Comparison of ENCODE assay signal across 15 cellular contexts in the genomic region with DNA sequence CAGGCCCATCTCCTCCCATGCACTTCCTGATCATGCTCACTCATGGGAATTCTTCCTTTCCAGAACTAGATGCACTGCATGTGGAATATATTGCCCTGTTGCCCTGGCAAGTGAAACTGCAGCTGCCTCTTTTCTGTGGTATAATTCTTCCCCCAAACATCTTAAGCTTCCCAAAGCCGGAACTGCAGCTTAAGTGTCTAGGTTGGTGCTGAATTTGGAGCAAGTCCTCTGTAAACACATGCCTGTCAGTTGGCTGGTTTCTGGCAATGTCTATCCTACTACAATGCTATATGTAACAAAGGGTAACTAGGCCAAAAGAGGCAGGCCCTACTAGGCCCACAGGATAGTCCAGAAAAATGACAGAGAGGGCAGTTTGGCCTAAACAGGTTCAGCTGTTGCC.
"Had no signal": no experiment of that assay in that cellular context is flagged by ENCODE, and none has a peak within 500 bp of the region (broad histone marks: within the 10 kb centered on the region; RNA-seq: fewer than 3 reads in every experiment).

No MANE protein-coding gene starts in this region.

- ATAC-seq: left ventricle myocardium superior; stimulated activated effector memory CD8-positive, alpha-beta T cell treated with anti-CD3 and anti-CD28 coated beads, Interleukin-12 subunit alpha, Interleukin-12 subunit beta, amount 100 ng/mL, for 72 hours; T-cell had no signal

- H3K4me3 Mint-ChIP-seq: activated B cell treated with CpG ODN at 0.5 μM for 24 hours; activated CD4-positive, alpha-beta T cell treated with anti-CD3 and anti-CD28 coated beads, Interleukin-2, amount 10 ng/mL, durations not matched to agents 24 days and 14 days; stimulated activated effector memory CD8-positive, alpha-beta T cell treated with anti-CD3 and anti-CD28 coated beads, Interleukin-12 subunit alpha, Interleukin-12 subunit beta, amount 100 ng/mL, for 72 hours; T-cell had no signal

- H3K27me3 ChIP-seq: adrenal gland, colonic mucosa had no signal

- H3K4me1 Mint-ChIP-seq: activated B cell treated with CpG ODN at 0.5 μM for 24 hours; activated CD4-positive, alpha-beta T cell treated with anti-CD3 and anti-CD28 coated beads, Interleukin-2, amount 10 ng/mL, durations not matched to agents 24 days and 14 days; stimulated activated effector memory CD8-positive, alpha-beta T cell treated with anti-CD3 and anti-CD28 coated beads, Interleukin-12 subunit alpha, Interleukin-12 subunit beta, amount 100 ng/mL, for 72 hours; T-cell had no signal

- H3K9ac ChIP-seq: parathyroid adenoma had no signal

- H3K27me3 Mint-ChIP-seq: activated B cell treated with CpG ODN at 0.5 μM for 24 hours; activated CD4-positive, alpha-beta T cell treated with anti-CD3 and anti-CD28 coated beads, Interleukin-2, amount 10 ng/mL, durations not matched to agents 24 days and 14 days; T-cell had no signal

- H3K27ac Mint-ChIP-seq: activated B cell treated with CpG ODN at 0.5 μM for 24 hours; activated CD4-positive, alpha-beta T cell treated with anti-CD3 and anti-CD28 coated beads, Interleukin-2, amount 10 ng/mL, durations not matched to agents 24 days and 14 days; activated T-helper 2 cell treated with anti-CD3 and anti-CD28 coated beads, Interferon-gamma antibody, Interleukin-2, Interleukin-4, amounts not matched to agents 10 μg/mL and 5 μg/mL and 100 μg/mL, durations not matched to agents 14 hours and 24 hours and 36 hours; stimulated activated effector memory CD8-positive, alpha-beta T cell treated with anti-CD3 and anti-CD28 coated beads, Interleukin-12 subunit alpha, Interleukin-12 subunit beta, amount 100 ng/mL, for 72 hours; T-cell had no signal

- H3K4me3 ChIP-seq: adrenal gland, colonic mucosa had no signal

- H3K27ac ChIP-seq: adrenal gland, parathyroid adenoma had no signal

- H3K9me3 Mint-ChIP-seq: activated B cell treated with CpG ODN at 0.5 μM for 24 hours; activated CD4-positive, alpha-beta T cell treated with anti-CD3 and anti-CD28 coated beads, Interleukin-2, amount 10 ng/mL, durations not matched to agents 24 days and 14 days; activated T-helper 2 cell treated with anti-CD3 and anti-CD28 coated beads, Interferon-gamma antibody, Interleukin-2, Interleukin-4, amounts not matched to agents 10 μg/mL and 5 μg/mL and 100 μg/mL, durations not matched to agents 14 hours and 24 hours and 36 hours; stimulated activated effector memory CD8-positive, alpha-beta T cell treated with anti-CD3 and anti-CD28 coated beads, Interleukin-12 subunit alpha, Interleukin-12 subunit beta, amount 100 ng/mL, for 72 hours; T-cell had no signal

- H3K4me1 ChIP-seq: adrenal gland, parathyroid adenoma had no signal

- H3K9me3 ChIP-seq: adrenal gland, colonic mucosa had no signal

- DNase-seq: activated B cell treated with CpG ODN at 0.5 μM for 24 hours; activated CD4-positive, alpha-beta T cell treated with anti-CD3 and anti-CD28 coated beads, Interleukin-2, amount 10 ng/mL, durations not matched to agents 24 days and 14 days; activated CD8-positive, alpha-beta memory T cell treated with anti-CD3 and anti-CD28 coated beads for 24 hours; activated naive CD4-positive, alpha-beta T cell treated with anti-CD3 and anti-CD28 coated beads, Interleukin-2, amount 50 U/mL, for 16 hours; adrenal gland; caudate nucleus; colonic mucosa; effector CD4-positive, alpha-beta T cell; left ventricle myocardium superior; mesendoderm; small intestine; T-cell had no signal
